Comparison of ENCODE assay signal across 14 cellular contexts in the genomic region with DNA sequence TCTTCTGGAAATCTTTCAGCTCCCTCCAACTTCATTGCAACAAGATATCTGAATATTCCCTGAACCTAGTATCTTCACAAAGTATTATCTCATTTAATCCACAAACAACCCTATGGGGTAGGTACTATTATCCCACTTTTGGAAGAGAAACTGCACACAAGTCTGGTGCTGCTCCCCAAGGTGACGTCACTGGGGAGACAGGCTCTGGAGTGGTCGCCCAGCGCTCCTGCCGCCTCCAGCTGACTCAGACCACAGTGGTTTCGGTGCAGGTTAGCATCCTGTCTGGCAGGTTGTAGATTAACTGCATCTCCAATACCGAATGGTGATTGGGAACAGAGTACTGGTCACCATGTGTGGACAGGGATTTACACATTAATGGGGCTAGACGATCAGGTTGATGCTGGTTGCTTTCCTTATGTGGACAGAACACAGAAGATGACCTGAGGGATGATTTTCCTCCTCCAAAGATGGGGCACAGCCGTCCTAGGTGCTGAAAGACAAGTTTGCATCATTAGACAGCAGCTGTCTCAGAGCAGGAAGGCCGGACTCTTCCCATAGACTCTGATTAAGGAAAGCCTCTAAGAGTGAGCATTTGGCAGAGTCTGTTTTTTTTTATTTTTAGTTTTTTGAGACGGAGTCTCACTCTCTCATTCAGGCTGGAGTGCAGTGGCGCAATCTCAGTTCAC.
"Had no signal": no experiment of that assay in that cellular context is flagged by ENCODE, and none has a peak within 500 bp of the region (broad histone marks: within the 10 kb centered on the region; RNA-seq: fewer than 3 reads in every experiment).

No MANE protein-coding gene starts in this region.

- H3K4me1 ChIP-seq: left ventricle myocardium inferior, SJCRH30 had no signal

- FAIRE-seq: islet of Langerhans had no signal

- DNase-seq: activated CD4-positive, alpha-beta T cell treated with anti-CD3 and anti-CD28 coated beads, Interleukin-2, amount 50 U/mL, for 48 hours; activated CD4-positive, CD25-positive, alpha-beta regulatory T cell treated with anti-CD3 and anti-CD28 coated beads, Interleukin-2, amount 50 U/mL, for 72 hours; activated effector memory CD4-positive, alpha-beta T cell treated with Interleukin-2 at 50 U/mL for 16 hours; amygdala; left ventricle myocardium inferior; nephron progenitor cell; SJCRH30; stimulated activated CD4-positive, alpha-beta T cell treated with anti-CD3 and anti-CD28 coated beads, Interleukin-4, amount 100 ng/mL, for 24 hours; thyroid gland had no signal

- H3K27ac ChIP-seq: left ventricle myocardium inferior, SJCRH30, thyroid gland had no signal

- H3K4me3 ChIP-seq: left ventricle myocardium inferior, SJCRH30, thyroid gland had no signal

- H3K4me1 Mint-ChIP-seq: brain, nephron progenitor cell had no signal

- H3K27ac Mint-ChIP-seq: activated naive CD4-positive, alpha-beta T cell treated with anti-CD3 and anti-CD28 coated beads, Interleukin-2, amount 50 U/mL, for 24 hours; brain; nephron progenitor cell had no signal

- H3K9me3 ChIP-seq: left ventricle myocardium inferior, SJCRH30, thyroid gland had no signal

- H3K4me3 Mint-ChIP-seq: activated naive CD4-positive, alpha-beta T cell treated with anti-CD3 and anti-CD28 coated beads, Interleukin-2, amount 50 U/mL, for 24 hours; brain; dendritic cell treated with granulocyte-macrophage colony-stimulating factor and Interleukin-4, amounts not matched to agents 40 ng/mL and 50 ng/mL, for 4 days; memory B cell; nephron progenitor cell had no signal

- H3K27me3 ChIP-seq: SJCRH30, thyroid gland had no signal

- H3K27me3 Mint-ChIP-seq: activated naive CD4-positive, alpha-beta T cell treated with anti-CD3 and anti-CD28 coated beads, Interleukin-2, amount 50 U/mL, for 24 hours; brain; dendritic cell treated with granulocyte-macrophage colony-stimulating factor and Interleukin-4, amounts not matched to agents 40 ng/mL and 50 ng/mL, for 4 days; memory B cell had no signal

- H3K9me3 Mint-ChIP-seq: activated naive CD4-positive, alpha-beta T cell treated with anti-CD3 and anti-CD28 coated beads, Interleukin-2, amount 50 U/mL, for 24 hours; brain; dendritic cell treated with granulocyte-macrophage colony-stimulating factor and Interleukin-4, amounts not matched to agents 40 ng/mL and 50 ng/mL, for 4 days; memory B cell; nephron progenitor cell had no signal
